13 cellular contexts compared by ENCODE assay signal in the genomic region with DNA sequence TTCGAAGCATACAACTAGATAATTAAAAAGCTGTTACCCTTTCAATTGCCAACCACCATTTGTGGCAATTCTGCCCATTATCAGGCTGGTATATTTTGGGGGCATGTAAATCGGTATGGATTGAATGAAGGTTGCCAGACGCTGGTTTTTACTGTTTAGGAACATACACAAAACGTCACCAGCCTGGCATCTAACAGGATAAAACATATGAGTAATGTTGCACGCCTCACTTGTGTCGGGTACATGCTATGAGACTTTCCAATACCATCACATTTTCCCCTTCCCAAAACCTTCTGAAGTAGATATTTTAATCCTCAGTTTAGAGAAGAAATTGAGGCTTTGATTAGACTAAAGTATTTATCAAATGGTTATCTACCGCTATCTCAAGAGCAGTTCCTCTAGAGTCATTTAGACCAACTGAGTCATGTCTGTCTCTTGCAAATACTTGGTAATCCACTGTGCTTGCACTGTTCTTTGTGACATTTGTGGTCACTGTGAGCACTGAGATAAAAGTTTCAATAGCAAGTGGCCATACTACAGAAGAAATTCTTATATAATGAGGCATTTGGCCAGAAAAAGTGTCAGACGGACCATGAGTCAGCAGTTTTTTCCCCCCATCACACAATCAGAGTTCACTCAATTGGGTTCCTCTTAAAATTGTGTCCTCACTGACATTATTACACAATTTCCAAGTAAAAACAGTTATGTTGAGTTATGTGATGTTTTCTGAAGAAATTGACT.
"Had no signal": no experiment of that assay in that cellular context is flagged by ENCODE, and none has a peak within 500 bp of the region (broad histone marks: within the 10 kb centered on the region; RNA-seq: fewer than 3 reads in every experiment).

No MANE protein-coding gene starts in this region.

- ATAC-seq: activated naive CD8-positive, alpha-beta T cell treated with anti-CD3 and anti-CD28 coated beads, Interleukin-2, amount 50 U/mL, for 24 hours; activated T-helper 17 cell treated with anti-CD3 and anti-CD28 coated beads, Interleukin-2, amount 50 U/mL, for 72 hours; gastrocnemius medialis; heart left ventricle; psoas muscle had no signal

- H3K36me3 Mint-ChIP-seq: immature natural killer cell had no signal

- H3K27ac Mint-ChIP-seq: activated naive CD8-positive, alpha-beta T cell treated with anti-CD3 and anti-CD28 coated beads, Interleukin-2, amount 50 U/mL, for 24 hours; activated T-helper 17 cell treated with anti-CD3 and anti-CD28 coated beads, Interleukin-2, amount 50 U/mL, for 72 hours; immature natural killer cell; nephron; T-helper 2 cell treated with Interferon-gamma antibody and Interleukin-4, amounts not matched to agents 5 μg/mL and 100 μg/mL, for 36 hours had no signal

- H3K9me3 Mint-ChIP-seq: nephron had no signal

- H3K4me3 Mint-ChIP-seq: activated naive CD8-positive, alpha-beta T cell treated with anti-CD3 and anti-CD28 coated beads, Interleukin-2, amount 50 U/mL, for 24 hours; activated T-helper 17 cell treated with anti-CD3 and anti-CD28 coated beads, Interleukin-2, amount 50 U/mL, for 72 hours; immature natural killer cell; nephron; T-helper 2 cell treated with Interferon-gamma antibody and Interleukin-4, amounts not matched to agents 5 μg/mL and 100 μg/mL, for 36 hours had no signal

- H3K27me3 Mint-ChIP-seq: activated naive CD8-positive, alpha-beta T cell treated with anti-CD3 and anti-CD28 coated beads, Interleukin-2, amount 50 U/mL, for 24 hours; activated T-helper 17 cell treated with anti-CD3 and anti-CD28 coated beads, Interleukin-2, amount 50 U/mL, for 72 hours had no signal

- H3K4me1 Mint-ChIP-seq: activated naive CD8-positive, alpha-beta T cell treated with anti-CD3 and anti-CD28 coated beads, Interleukin-2, amount 50 U/mL, for 24 hours; activated T-helper 17 cell treated with anti-CD3 and anti-CD28 coated beads, Interleukin-2, amount 50 U/mL, for 72 hours; immature natural killer cell; nephron had no signal

- DNase-seq: activated naive CD4-positive, alpha-beta T cell treated with Interleukin-2 at 50 U/mL for 16 hours; activated naive CD8-positive, alpha-beta T cell treated with anti-CD3 and anti-CD28 coated beads, Interleukin-2, amount 50 U/mL, for 24 hours; aorta; gastrocnemius medialis; heart left ventricle; immature natural killer cell; psoas muscle; sigmoid colon; stimulated activated CD4-positive, alpha-beta T cell treated with anti-CD3 and anti-CD28 coated beads, Interleukin-12 subunit alpha, Interleukin-12 subunit beta, amount 100 ng/mL, for 4 hours; stimulated activated CD4-positive, alpha-beta T cell treated with anti-CD3 and anti-CD28 coated beads, Interleukin-2, amount 100 ng/mL, for 24 hours had no signal

- H3K27ac ChIP-seq: gastrocnemius medialis, heart left ventricle, psoas muscle, sigmoid colon had no signal

- H3K4me1 ChIP-seq: gastrocnemius medialis, heart left ventricle, psoas muscle, sigmoid colon had no signal

- H3K4me3 ChIP-seq: gastrocnemius medialis, heart left ventricle, psoas muscle, sigmoid colon had no signal

- H3K36me3 ChIP-seq: gastrocnemius medialis, heart left ventricle, sigmoid colon had no signal

- H3K27me3 ChIP-seq: gastrocnemius medialis, heart left ventricle, sigmoid colon had no signal

- H3K9me3 ChIP-seq: gastrocnemius medialis, psoas muscle, sigmoid colon had no signal
